In genomic region chr11:114296190-114296978, GRCh38 we compare ENCODE assay signal across 8 cellular contexts. TPM values are rescaled to one million over a fixed set of nuclear protein-coding genes. Genes with fewer than 3 reads are reported as not detected.
DNase-seq lines count a peak whose midpoint lies in the region; ATAC-seq, FAIRE-seq and TF ChIP-seq lines count a peak whose summit lies in the region.

Gene NNMT (plus strand): TSS chr11:114296399. CDS start chr11:114296557, 158 bp downstream.

- no peak for ATAC-seq in GM21717 (IDR thresholded peaks at IDR 0.05; ENCODE audit: unreplicated experiment)
- no peak for ATAC-seq in activated T-helper 17 cell treated with anti-CD3 and anti-CD28 coated beads, Interleukin-2, amount 50 U/mL, for 72 hours (replicated peaks)

- DNase-seq in EL (peak; percentile 96), hepatic stellate cell (ENCODE audit: low spot score) (peak; percentile 57), skeletal muscle cell (ENCODE audit: low read depth) (peak; percentile 95), GM12892 (ENCODE audit: insufficient read length) (no peak), NCI-H82 treated with DMSO at 0.1 percent for 48 hours (lab: John Stamatoyannopoulos, UW; ENCODE audit: unreplicated experiment) (no peak)

- peak within 1 kb of the TSS; percentile 59 for H3K4me3 ChIP-seq in skeletal muscle cell (ENCODE audit: low read depth, low read length)

- TF ChIP-seq POLR2A in GM12892 (IDR thresholded peaks at IDR 0.05; ENCODE audit: low read depth, low read length) = no peak

- H3K27ac Mint-ChIP-seq in activated T-helper 17 cell treated with anti-CD3 and anti-CD28 coated beads, Interleukin-2, amount 50 U/mL, for 72 hours = no peak within 1 kb of the TSS

- H3K27me3 Mint-ChIP-seq in activated T-helper 17 cell treated with anti-CD3 and anti-CD28 coated beads, Interleukin-2, amount 50 U/mL, for 72 hours = peaks cover 20% of the 10 kb centered on the region

- FAIRE-seq in GM12892 (lab: Jason Lieb, UNC) = no peak

- peaks cover 9% of the 10 kb centered on the region for H3K9me3 Mint-ChIP-seq in activated T-helper 17 cell treated with anti-CD3 and anti-CD28 coated beads, Interleukin-2, amount 50 U/mL, for 72 hours

- H3K4me3 Mint-ChIP-seq in activated T-helper 17 cell treated with anti-CD3 and anti-CD28 coated beads, Interleukin-2, amount 50 U/mL, for 72 hours = no peak within 1 kb of the TSS

- H3K27ac ChIP-seq in angular gyrus (ENCODE audit: low read depth, low read length) = peak within 1 kb of the TSS; percentile 63

- H3K4me1 Mint-ChIP-seq in activated T-helper 17 cell treated with anti-CD3 and anti-CD28 coated beads, Interleukin-2, amount 50 U/mL, for 72 hours = peaks cover 4% of the 10 kb centered on the region

- no peaks in the 10 kb centered on the region for H3K36me3 Mint-ChIP-seq in activated T-helper 17 cell treated with anti-CD3 and anti-CD28 coated beads, Interleukin-2, amount 50 U/mL, for 72 hours (ENCODE audit: low read depth)

RNA-seq across cellular contexts. Expression of gene NNMT, which starts in this region (rescaled TPM):
- polyA plus RNA-seq in GM12892 (2012; ENCODE audit: missing spikeins) = not detected
- total RNA-seq in activated T-helper 17 cell treated with anti-CD3 and anti-CD28 coated beads, Interleukin-2, amount 50 U/mL, for 72 hours = not detected

Comparison
In these comparisons a context has a peak if more than half of its experiments do, and no peak if none do; other contexts are left out.
1. DNase-seq: peak in EL (single experiment), hepatic stellate cell (single experiment) and skeletal muscle cell (single experiment); none in GM12892 (single experiment) and NCI-H82 treated with DMSO at 0.1 percent for 48 hours (single experiment).